ENCODE assay signal across 9 cellular contexts in genomic region chr15:31364301-31365031, GRCh38. TPM values are rescaled to one million over a fixed set of nuclear protein-coding genes. Genes with fewer than 3 reads are reported as not detected.
DNase-seq lines count a peak whose midpoint lies in the region; TF ChIP-seq lines count a peak whose summit lies in the region.
"Had no signal": no experiment of that assay in that cellular context is flagged by ENCODE, and none has a peak within 500 bp of the region (broad histone marks: within the 10 kb centered on the region; RNA-seq: fewer than 3 reads in every experiment).

No MANE protein-coding gene starts in this region.

- peak overlapping the region; percentile 98 for H3K27ac Mint-ChIP-seq in activated T-cell treated with anti-CD3 and anti-CD28 coated beads, Interleukin-2, amount 50 U/mL, for 24 hours

- H3K27ac ChIP-seq in tibial nerve: peak overlapping the region; percentile 90 to 95 (median 94)

- 75 to 79% methylated on average over 10 of the region's 10 CpGs for WGBS in tibial nerve, 2 donors

- H3K36me3 Mint-ChIP-seq in activated T-cell treated with anti-CD3 and anti-CD28 coated beads, Interleukin-2, amount 50 U/mL, for 24 hours (ENCODE audit: low read depth): peaks cover 36% of the 10 kb centered on the region

- no peaks in the 10 kb centered on the region for H3K9me3 Mint-ChIP-seq in activated T-cell treated with anti-CD3 and anti-CD28 coated beads, Interleukin-2, amount 50 U/mL, for 24 hours

- H3K9me3 ChIP-seq in tibial nerve: no peaks in the 10 kb centered on the region

- H3K36me3 ChIP-seq in tibial nerve: no peaks in the 10 kb centered on the region

- H3K4me3 ChIP-seq in tibial nerve: no peak overlapping the region

- no peaks in the 10 kb centered on the region for H3K27me3 Mint-ChIP-seq in activated T-cell treated with anti-CD3 and anti-CD28 coated beads, Interleukin-2, amount 50 U/mL, for 24 hours

- H3K4me3 Mint-ChIP-seq in activated T-cell treated with anti-CD3 and anti-CD28 coated beads, Interleukin-2, amount 50 U/mL, for 24 hours: peak overlapping the region; percentile 73

- TF ChIP-seq POLR2A in tibial nerve (IDR thresholded peaks at IDR 0.05): no peak

- H3K4me1 Mint-ChIP-seq in activated T-cell treated with anti-CD3 and anti-CD28 coated beads, Interleukin-2, amount 50 U/mL, for 24 hours (ENCODE audit: low read depth): peaks cover 100% of the 10 kb centered on the region

- no peaks in the 10 kb centered on the region for H3K27me3 ChIP-seq in tibial nerve

- TF ChIP-seq EP300 in tibial nerve (IDR thresholded peaks at IDR 0.05): no peak

- no peak for TF ChIP-seq CTCF in tibial nerve (IDR thresholded peaks at IDR 0.05)

- peak; percentile 69 for DNase-seq in activated T-cell treated with anti-CD3 and anti-CD28 coated beads, Interleukin-2, amount 50 U/mL, for 24 hours
- DNase-seq in activated T-cell treated with anti-CD3 and anti-CD28 coated beads, Interleukin-2, amount 50 U/mL, for 1 hour: no peak
- DNase-seq in activated naive CD4-positive, alpha-beta T cell treated with anti-CD3 and anti-CD28 coated beads, Interleukin-2, amount 50 U/mL, for 16 hours: peak; percentile 41
- DNase-seq in kidney tubule cell (ENCODE audit: low spot score): peak; percentile 68
- no peak for DNase-seq in tibial nerve (ENCODE audit: low spot score in 2 of 2)
- no peak for DNase-seq in NCI-H774 (lab: John Stamatoyannopoulos, UW)
- DNase-seq in midbrain (lab: John Stamatoyannopoulos, UW): no peak
- DNase-seq in iPS-NIHi11 (ENCODE audit: low spot score): no peak
- DNase-seq: occipital lobe had no signal

- H3K4me1 ChIP-seq in tibial nerve: peaks cover 0 to 94% (median 82%) of the 10 kb centered on the region in 4 donors

RNA-seq across cellular contexts. Expression of gene KLF13, which starts 37.8 kb away (rescaled TPM):
- 10 to 100 TPM; 61.2 to 77.9 (median 75.1) TPM for total RNA-seq in tibial nerve

Comparison
In these comparisons a context has a peak if more than half of its experiments do, and no peak if none do; other contexts are left out.
1. DNase-seq: peak in activated T-cell treated with anti-CD3 and anti-CD28 coated beads, Interleukin-2, amount 50 U/mL, for 24 hours (single experiment), activated naive CD4-positive, alpha-beta T cell treated with anti-CD3 and anti-CD28 coated beads, Interleukin-2, amount 50 U/mL, for 16 hours (single experiment) and kidney tubule cell (single experiment); none in activated T-cell treated with anti-CD3 and anti-CD28 coated beads, Interleukin-2, amount 50 U/mL, for 1 hour (single experiment), tibial nerve (0 of 2), NCI-H774 (single experiment), midbrain (single experiment) and iPS-NIHi11 (single experiment).